ENCODE assay signal across 8 cellular contexts in genomic region chr5:137754961-137755762, GRCh38. TPM values are rescaled to one million over a fixed set of nuclear protein-coding genes. Genes with fewer than 3 reads are reported as not detected.
DNase-seq lines count a peak whose midpoint lies in the region; ATAC-seq and TF ChIP-seq lines count a peak whose summit lies in the region.

No MANE protein-coding gene starts in this region.

- H3K4me3 Mint-ChIP-seq in activated T-cell treated with anti-CD3 and anti-CD28 coated beads, Interleukin-2, amount 50 U/mL, for 72 hours: peak overlapping the region; percentile 96 to 97

- H3K79me2 ChIP-seq in KMS-11 (ENCODE audit: insufficient read depth, low read depth): peaks cover 39% of the 10 kb centered on the region

- H3K9me3 Mint-ChIP-seq in activated T-cell treated with anti-CD3 and anti-CD28 coated beads, Interleukin-2, amount 50 U/mL, for 72 hours: no peaks in the 10 kb centered on the region

- peak overlapping the region; percentile 98 for H3K27ac Mint-ChIP-seq in activated T-cell treated with anti-CD3 and anti-CD28 coated beads, Interleukin-2, amount 50 U/mL, for 72 hours

- H3K27me3 ChIP-seq in KMS-11 (ENCODE audit: insufficient read depth, low read depth): no peaks in the 10 kb centered on the region

- H3K9me3 ChIP-seq in mucosa of descending colon: no peaks in the 10 kb centered on the region

- peak overlapping the region; percentile 54 for H3K4me2 ChIP-seq in KMS-11

- peak overlapping the region; percentile 96 for H3K9ac ChIP-seq in KMS-11

- H3K36me3 ChIP-seq in KMS-11 (ENCODE audit: insufficient read depth): no peaks in the 10 kb centered on the region
- no peaks in the 10 kb centered on the region for H3K36me3 ChIP-seq in mucosa of descending colon (ENCODE audit: low read depth)

- H3K27me3 Mint-ChIP-seq in activated T-cell treated with anti-CD3 and anti-CD28 coated beads, Interleukin-2, amount 50 U/mL, for 72 hours (ENCODE audit: low read depth): no peaks in the 10 kb centered on the region

- H4K20me1 ChIP-seq in KMS-11 (ENCODE audit: insufficient read depth): peaks cover 27% of the 10 kb centered on the region

- intact Hi-C loops in mucosa of descending colon (cut with DNase I, micrococcal nuclease): no loop called here

- H3K4me1 ChIP-seq in KMS-11 (ENCODE audit: low read depth, poor library complexity, severe bottlenecking) (peaks cover 17% of the 10 kb centered on the region), mucosa of descending colon (ENCODE audit: low read depth) (peaks cover 13% of the 10 kb centered on the region)

- no peak for TF ChIP-seq CTCF in KMS-11 (conservative IDR thresholded peaks at IDR 0.05; ENCODE audit: low read depth, low read length)
- no peak for TF ChIP-seq CTCF in choroid plexus epithelial cell (conservative IDR thresholded peaks at IDR 0.05; ENCODE audit: low read depth, low read length)
- no peak for TF ChIP-seq CTCF in mucosa of descending colon (IDR thresholded peaks at IDR 0.05)

- peaks cover 13 to 24% of the 10 kb centered on the region in 2 donors for H3K36me3 Mint-ChIP-seq in activated T-cell treated with anti-CD3 and anti-CD28 coated beads, Interleukin-2, amount 50 U/mL, for 72 hours (ENCODE audit: insufficient read depth in 2 of 2)

- no peak for DNase-seq in activated T-cell treated with anti-CD3 and anti-CD28 coated beads, Interleukin-2, amount 50 U/mL, for 72 hours
- DNase-seq in activated T-cell treated with anti-CD3 and anti-CD28 coated beads, Interleukin-2, amount 50 U/mL, for 48 hours: no peak
- DNase-seq in choroid plexus epithelial cell (ENCODE audit: low read depth) (no peak), mucosa of descending colon (peak in 1 of 3 donors; percentile 28), islet precursor cell (no peak), NCI-H1092 treated with DMSO at 0.1 percent for 48 hours (lab: John Stamatoyannopoulos, UW) (no peak)

- ATAC-seq in activated T-cell treated with anti-CD3 and anti-CD28 coated beads, Interleukin-2, amount 50 U/mL, for 72 hours (replicated peaks in 1 of 2): peak in 1 of 2 donors; percentile 39
- ATAC-seq in mucosa of descending colon (peak; percentile 45), HG02588 (IDR thresholded peaks at IDR 0.05; ENCODE audit: unreplicated experiment) (no peak)

- peak overlapping the region; percentile 75 for H2AFZ ChIP-seq in KMS-11 (ENCODE audit: low read depth)

- H3K4me3 ChIP-seq in KMS-11 (IDR thresholded peaks at IDR 0.05; ENCODE audit: insufficient read depth, low read depth, low read length) (no peak overlapping the region), choroid plexus epithelial cell (ENCODE audit: low read depth, low read length) (peak overlapping the region; percentile 91), mucosa of descending colon (peak overlapping the region; percentile 62)

- H3K27ac ChIP-seq in KMS-11: peak overlapping the region; percentile 87

- peaks cover 32% of the 10 kb centered on the region for H3K4me1 Mint-ChIP-seq in activated T-cell treated with anti-CD3 and anti-CD28 coated beads, Interleukin-2, amount 50 U/mL, for 72 hours (ENCODE audit: low read depth)

RNA-seq across cellular contexts. Expression of gene HNRNPA0, which starts 1.0 kb away (rescaled TPM):
- 10 to 100 TPM; 36.3 to 38.2 TPM for total RNA-seq in activated T-cell treated with anti-CD3 and anti-CD28 coated beads, Interleukin-2, amount 50 U/mL, for 72 hours
- 10 to 100 TPM; 16.9 to 27.9 (median 24.2) TPM for total RNA-seq in mucosa of descending colon

RNA-seq across cellular contexts. Expression of gene KLHL3, which starts 19.3 kb away (rescaled TPM):
- 1 to 10 TPM; 8.3 to 9.7 TPM for total RNA-seq in activated T-cell treated with anti-CD3 and anti-CD28 coated beads, Interleukin-2, amount 50 U/mL, for 72 hours
- 1 to 10 TPM; 4.2 to 6.7 (median 5.4) TPM for total RNA-seq in mucosa of descending colon
